Comparison of ENCODE assay signal across 19 cellular contexts in genomic region chr18:365651-366050, GRCh38.
"Had no signal": no experiment of that assay in that cellular context is flagged by ENCODE, and none has a peak within 500 bp of the region (broad histone marks: within the 10 kb centered on the region; RNA-seq: fewer than 3 reads in every experiment).

No MANE protein-coding gene starts in this region.

- H3K9me3 ChIP-seq: colonic mucosa, heart left ventricle, psoas muscle, stomach, thoracic aorta, transverse colon had no signal

- H3K4me3 Mint-ChIP-seq: natural killer cell treated with Interleukin-12 subunit alpha and Interleukin-12 subunit beta and Interleukin-15 and Interleukin-18, amount 100 ng/mL, for 72 hours had no signal

- H3K27me3 ChIP-seq: colonic mucosa, heart left ventricle, stomach, transverse colon had no signal

- DNase-seq: colonic mucosa; dermis blood vessel endothelial cell; heart left ventricle; hippocampal formation; kidney glomerular epithelial cell; mammary epithelial cell; psoas muscle; retina; stimulated activated CD4-positive, alpha-beta T cell treated with anti-CD3 and anti-CD28 coated beads, Interleukin-2, amount 100 ng/mL, for 24 hours; stimulated activated naive CD4-positive, alpha-beta T cell; stomach; substantia nigra; transverse colon had no signal

- H3K27ac Mint-ChIP-seq: natural killer cell treated with Interleukin-12 subunit alpha and Interleukin-12 subunit beta and Interleukin-15 and Interleukin-18, amount 100 ng/mL, for 72 hours had no signal

- H3K36me3 Mint-ChIP-seq: natural killer cell treated with Interleukin-12 subunit alpha and Interleukin-12 subunit beta and Interleukin-15 and Interleukin-18, amount 100 ng/mL, for 72 hours had no signal

- H3K27ac ChIP-seq: colonic mucosa, heart left ventricle, psoas muscle, stomach, thoracic aorta, transverse colon had no signal

- H3K9me3 Mint-ChIP-seq: natural killer cell treated with Interleukin-12 subunit alpha and Interleukin-12 subunit beta and Interleukin-15 and Interleukin-18, amount 100 ng/mL, for 72 hours had no signal

- H3K4me3 ChIP-seq: colonic mucosa, heart left ventricle, psoas muscle, skin epidermis, stomach, thoracic aorta, transverse colon had no signal

- FAIRE-seq: endothelial cell of umbilical vein, frontal cortex, islet of Langerhans had no signal

- H3K36me3 ChIP-seq: colonic mucosa, heart left ventricle, stomach, thoracic aorta, transverse colon had no signal
